In genomic region chr9:96614664-96615063, GRCh38 we compare ENCODE assay signal across 2 cellular contexts.
TF ChIP-seq lines count a peak whose summit lies in the region.

No MANE protein-coding gene starts in this region.

TF ChIP-seq in K562, 482 proteins besides CTCF, POLR2A, EP300 and RAD21:
- TF ChIP-seq CEBPB (tag; IDR thresholded peaks at IDR 0.05), result peak; percentile 42

TF ChIP-seq in H1, 55 proteins besides CTCF, POLR2A, EP300 and RAD21:
- 0 out of 2 replicates have a peak, but pooled peaks have one; percentile 25 for TF ChIP-seq CEBPB (IDR thresholded peaks at IDR 0.05; ENCODE audit: low read depth, low read length)
